ENCODE assay signal across 8 cellular contexts in genomic region chr14:68784995-68785816, GRCh38. TPM values are rescaled to one million over a fixed set of nuclear protein-coding genes. Genes with fewer than 3 reads are reported as not detected.
A peak's percentile ranks its signal among the peaks of the same experiment; 100 is the strongest.
DNase-seq lines count a peak whose midpoint lies in the region; ATAC-seq and TF ChIP-seq lines count a peak whose summit lies in the region.

No MANE protein-coding gene starts in this region.

- H3K79me2 ChIP-seq in osteoblast (ENCODE audit: insufficient read depth, low read length) = peaks cover 20% of the 10 kb centered on the region

- H2AFZ ChIP-seq in osteoblast (ENCODE audit: low read length) = no peak overlapping the region

- CTCF ChIA-PET in CD4-positive, alpha-beta memory T cell (lab: Charles Lee; ENCODE audit: partially characterized antibody) = interaction anchor here (1.2 to 14.8 kb wide), 7 partner anchors 31 to 536 kb away, joined by 3 to 199 read pairs (median 33); no protein-coding TSS in a partner anchor

- peaks cover 17% of the 10 kb centered on the region for H3K36me3 ChIP-seq in CD4-positive, alpha-beta memory T cell (ENCODE audit: insufficient read depth, low read length)
- peaks cover 32% of the 10 kb centered on the region for H3K36me3 ChIP-seq in RWPE2 (ENCODE audit: low read depth)
- peaks cover 7 to 36% (median 27%) of the 10 kb centered on the region in 4 donors for H3K36me3 ChIP-seq in esophagus muscularis mucosa
- H3K36me3 ChIP-seq in osteoblast (ENCODE audit: insufficient read depth, low read length) = peaks cover 33% of the 10 kb centered on the region

- H4K20me1 ChIP-seq in osteoblast (ENCODE audit: insufficient read depth, low read length) = peaks cover 16% of the 10 kb centered on the region

- peaks cover 0 to 3% (median 0%) of the 10 kb centered on the region in 8 donors for H3K9me3 Mint-ChIP-seq in CD4-positive, alpha-beta memory T cell

- whole genome bisulfite sequencing in esophagus muscularis mucosa = 73% methylated on average over 7 of the region's 7 CpGs

- no peaks in the 10 kb centered on the region for H3K9me3 ChIP-seq in CD4-positive, alpha-beta memory T cell (ENCODE audit: control insufficient read depth in 1 of 2, low read length in 2 of 2)
- no peaks in the 10 kb centered on the region for H3K9me3 ChIP-seq in RWPE2 (ENCODE audit: severe bottlenecking)
- no peaks in the 10 kb centered on the region for H3K9me3 ChIP-seq in esophagus muscularis mucosa
- H3K9me3 ChIP-seq in osteoblast (ENCODE audit: low read depth, low read length) = no peaks in the 10 kb centered on the region

- no peak for TF ChIP-seq CTCF in RWPE2 (IDR thresholded peaks at IDR 0.05; ENCODE audit: poor library complexity, severe bottlenecking)
- TF ChIP-seq CTCF in esophagus muscularis mucosa (IDR thresholded peaks at IDR 0.05) = no peak
- TF ChIP-seq CTCF in osteoblast (IDR thresholded peaks at IDR 0.05; ENCODE audit: extremely low read depth, low read depth, low read length) = no peak

- DNase-seq in CD4-positive, alpha-beta memory T cell = no peak
- DNase-seq in RWPE2 (ENCODE audit: low spot score) = peak; percentile 83
- peak; percentile 87 for DNase-seq in esophagus muscularis mucosa (ENCODE audit: extremely low spot score)
- DNase-seq in osteoblast (ENCODE audit: insufficient read length, low spot score, missing footprints) = peak; percentile 76
- DNase-seq in NCI-H1417 treated with DMSO at 0.1 percent for 48 hours (lab: John Stamatoyannopoulos, UW) = no peak
- no peak for DNase-seq in islet precursor cell
- no peak for DNase-seq in SKM-1 (lab: John Stamatoyannopoulos, UW; ENCODE audit: unreplicated experiment)
- DNase-seq in AG20443 (ENCODE audit: low spot score) = no peak

- peak; percentile 28 for ATAC-seq in RWPE2 (ENCODE audit: low read depth)

- no peak for TF ChIP-seq EP300 in esophagus muscularis mucosa (IDR thresholded peaks at IDR 0.05)

- peak overlapping the region in 5 of 8 donors; percentile 30 to 88 (median 84) for H3K4me3 Mint-ChIP-seq in CD4-positive, alpha-beta memory T cell

- H3K27ac ChIP-seq in CD4-positive, alpha-beta memory T cell (ENCODE audit: low read depth, low read length) = peak overlapping the region; percentile 58
- peak overlapping the region; percentile 99 for H3K27ac ChIP-seq in RWPE2 (ENCODE audit: poor library complexity, severe bottlenecking)
- H3K27ac ChIP-seq in esophagus muscularis mucosa (replicated peaks in 1 of 4) = peak overlapping the region; percentile 99 to 100 (median 100)
- peak overlapping the region; percentile 54 for H3K27ac ChIP-seq in osteoblast (ENCODE audit: low read depth, low read length)

- no peaks in the 10 kb centered on the region for H3K27me3 Mint-ChIP-seq in CD4-positive, alpha-beta memory T cell

- H3K4me3 ChIP-seq in CD4-positive, alpha-beta memory T cell (ENCODE audit: low read length in 2 of 2) = no peak overlapping the region
- H3K4me3 ChIP-seq in RWPE2 (ENCODE audit: severe bottlenecking) (no peak overlapping the region), esophagus muscularis mucosa (no peak overlapping the region), osteoblast (ENCODE audit: insufficient read depth, low read length) (no peak overlapping the region)

- peak overlapping the region; percentile 89 to 100 (median 94) for H3K27ac Mint-ChIP-seq in CD4-positive, alpha-beta memory T cell

- H3K4me2 ChIP-seq in osteoblast (ENCODE audit: insufficient read depth, low read length) = no peak overlapping the region

- peaks cover 66 to 95% (median 80%) of the 10 kb centered on the region in 4 donors for H3K4me1 Mint-ChIP-seq in CD4-positive, alpha-beta memory T cell

- no peaks in the 10 kb centered on the region for H3K27me3 ChIP-seq in CD4-positive, alpha-beta memory T cell (ENCODE audit: insufficient read depth, low read length)
- H3K27me3 ChIP-seq in RWPE2 (ENCODE audit: insufficient read depth, poor library complexity, severe bottlenecking) = no peaks in the 10 kb centered on the region
- no peaks in the 10 kb centered on the region for H3K27me3 ChIP-seq in esophagus muscularis mucosa
- H3K27me3 ChIP-seq in osteoblast (ENCODE audit: insufficient read depth, low read length) = no peaks in the 10 kb centered on the region

- H3K36me3 Mint-ChIP-seq in CD4-positive, alpha-beta memory T cell = peaks cover 29 to 31% of the 10 kb centered on the region in 2 donors

- TF ChIP-seq POLR2A in esophagus muscularis mucosa (IDR thresholded peaks at IDR 0.05; ENCODE audit: low read depth) = no peak

- peaks cover 92% of the 10 kb centered on the region for H3K4me1 ChIP-seq in CD4-positive, alpha-beta memory T cell (ENCODE audit: insufficient read depth, low read length)
- H3K4me1 ChIP-seq in RWPE2 (ENCODE audit: insufficient read depth, poor library complexity, severe bottlenecking) = peaks cover 38% of the 10 kb centered on the region
- peaks cover 30 to 78% (median 65%) of the 10 kb centered on the region in 4 donors for H3K4me1 ChIP-seq in esophagus muscularis mucosa
- peaks cover 47% of the 10 kb centered on the region for H3K4me1 ChIP-seq in osteoblast (ENCODE audit: insufficient read depth, low read length)

- POLR2A ChIA-PET in CD4-positive, alpha-beta memory T cell (lab: Charles Lee; ENCODE audit: partially characterized antibody) = interaction anchor here (1.0 to 28.0 kb wide), 26 partner anchors 3 to 534 kb away, joined by 3 to 1973 read pairs (median 10); partner anchors contain the start of gene ZFP36L1

- intact Hi-C loops in CD4-positive, alpha-beta memory T cell (cut with micrococcal nuclease) = loop anchor here (5.0 kb wide), 1 partner anchor 53 kb away; no protein-coding TSS in a partner anchor
- intact Hi-C loops in esophagus muscularis mucosa (cut with DNase I) = loop anchor here (5.0 to 10.0 kb wide), 3 partner anchors 103 to 640 kb away; no protein-coding TSS in a partner anchor

RNA-seq across cellular contexts. Expression of gene ZFP36L1, which starts 7.7 kb away (rescaled TPM):
- 100 to 1,000 TPM; 227 to 242 TPM for total RNA-seq in CD4-positive, alpha-beta memory T cell
- 100 to 1,000 TPM in 1 of 2 donors, 10 to 100 TPM in 1; 60.3 to 127 TPM for polyA plus RNA-seq in CD4-positive, alpha-beta memory T cell
- total RNA-seq in esophagus muscularis mucosa (100 to 1,000 TPM; 191 to 704 (median 444) TPM), osteoblast (46.7 and 47.1 TPM in 2 replicates)

Comparison
In these comparisons a context has a peak if more than half of its experiments do, and no peak if none do; other contexts are left out.
1. DNase-seq: peak in RWPE2 (single experiment), esophagus muscularis mucosa (single experiment) and osteoblast (single experiment); none in CD4-positive, alpha-beta memory T cell (0 of 5), NCI-H1417 treated with DMSO at 0.1 percent for 48 hours (single experiment), islet precursor cell (single experiment), SKM-1 (single experiment) and AG20443 (single experiment).
2. Peak in every context shown above with its lines, with median percentiles within 50 percentile points of each other: H3K27ac ChIP-seq.